In the genomic region with DNA sequence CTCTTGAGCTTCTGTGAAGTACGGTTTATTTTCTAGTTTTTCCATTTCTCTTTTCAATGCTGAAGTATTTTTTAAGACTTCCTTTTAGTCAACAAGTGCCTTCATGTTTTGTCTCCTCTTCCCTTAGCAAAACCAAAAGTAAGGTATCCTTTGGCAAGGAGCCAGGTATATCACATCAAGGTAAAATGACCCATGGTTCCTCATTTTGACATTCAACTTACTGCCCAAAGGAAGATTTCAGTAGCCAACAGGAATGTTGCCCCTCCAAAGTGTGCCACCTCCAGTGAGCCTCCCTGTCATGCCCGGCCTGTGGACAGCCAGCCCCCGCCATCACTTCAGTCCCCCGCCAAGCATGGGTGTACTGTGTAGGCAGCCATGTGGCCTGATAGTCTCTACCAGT, we compare ENCODE assay signal across 2 cellular contexts.
TF ChIP-seq lines count a peak whose summit lies in the region.

No MANE protein-coding gene starts in this region.

TF ChIP-seq in IMR-90, 13 proteins besides CTCF, POLR2A, EP300 and RAD21 (continued from another document):
- TF ChIP-seq, protein P1, sequence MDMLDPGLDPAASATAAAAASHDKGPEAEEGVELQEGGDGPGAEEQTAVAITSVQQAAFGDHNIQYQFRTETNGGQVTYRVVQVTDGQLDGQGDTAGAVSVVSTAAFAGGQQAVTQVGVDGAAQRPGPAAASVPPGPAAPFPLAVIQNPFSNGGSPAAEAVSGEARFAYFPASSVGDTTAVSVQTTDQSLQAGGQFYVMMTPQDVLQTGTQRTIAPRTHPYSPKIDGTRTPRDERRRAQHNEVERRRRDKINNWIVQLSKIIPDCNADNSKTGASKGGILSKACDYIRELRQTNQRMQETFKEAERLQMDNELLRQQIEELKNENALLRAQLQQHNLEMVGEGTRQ (IDR thresholded peaks at IDR 0.05; ENCODE audit: low read depth, low read length): no peak
- TF ChIP-seq FOS (IDR thresholded peaks at IDR 0.05; ENCODE audit: low read depth, low read length) (no peak), NFE2L2 (IDR thresholded peaks at IDR 0.05; ENCODE audit: low read depth, low read length) (no peak), CEBPB (IDR thresholded peaks at IDR 0.05; ENCODE audit: low read depth, low read length) (no peak), RFX5 (IDR thresholded peaks at IDR 0.05; ENCODE audit: low read depth, low read length) (no peak), SMC3 (IDR thresholded peaks at IDR 0.05; ENCODE audit: low read depth, low read length) (no peak), MAFK (IDR thresholded peaks at IDR 0.05; ENCODE audit: low read depth, low read length) (no peak), RCOR1 (IDR thresholded peaks at IDR 0.05; ENCODE audit: insufficient replicate concordance, low read length) (no peak)

TF ChIP-seq in WTC11, 78 proteins besides CTCF, POLR2A, EP300 and RAD21 (continued from another document):
- TF ChIP-seq, protein P2, sequence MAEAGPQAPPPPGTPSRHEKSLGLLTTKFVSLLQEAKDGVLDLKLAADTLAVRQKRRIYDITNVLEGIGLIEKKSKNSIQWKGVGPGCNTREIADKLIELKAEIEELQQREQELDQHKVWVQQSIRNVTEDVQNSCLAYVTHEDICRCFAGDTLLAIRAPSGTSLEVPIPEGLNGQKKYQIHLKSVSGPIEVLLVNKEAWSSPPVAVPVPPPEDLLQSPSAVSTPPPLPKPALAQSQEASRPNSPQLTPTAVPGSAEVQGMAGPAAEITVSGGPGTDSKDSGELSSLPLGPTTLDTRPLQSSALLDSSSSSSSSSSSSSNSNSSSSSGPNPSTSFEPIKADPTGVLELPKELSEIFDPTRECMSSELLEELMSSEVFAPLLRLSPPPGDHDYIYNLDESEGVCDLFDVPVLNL (CRISPR knock-in tag; IDR thresholded peaks at IDR 0.05; ENCODE audit: borderline replicate concordance, low read depth): no peak
- TF ChIP-seq NR1H2 (CRISPR knock-in tag; IDR thresholded peaks at IDR 0.05) (no peak), ZNF317 (CRISPR knock-in tag; IDR thresholded peaks at IDR 0.05; ENCODE audit: borderline replicate concordance, low read depth) (no peak), SMAD4 (CRISPR knock-in tag; IDR thresholded peaks at IDR 0.05) (no peak), ZNF263 (CRISPR knock-in tag; IDR thresholded peaks at IDR 0.05; ENCODE audit: low read depth) (no peak)
- TF ChIP-seq, protein P3, sequence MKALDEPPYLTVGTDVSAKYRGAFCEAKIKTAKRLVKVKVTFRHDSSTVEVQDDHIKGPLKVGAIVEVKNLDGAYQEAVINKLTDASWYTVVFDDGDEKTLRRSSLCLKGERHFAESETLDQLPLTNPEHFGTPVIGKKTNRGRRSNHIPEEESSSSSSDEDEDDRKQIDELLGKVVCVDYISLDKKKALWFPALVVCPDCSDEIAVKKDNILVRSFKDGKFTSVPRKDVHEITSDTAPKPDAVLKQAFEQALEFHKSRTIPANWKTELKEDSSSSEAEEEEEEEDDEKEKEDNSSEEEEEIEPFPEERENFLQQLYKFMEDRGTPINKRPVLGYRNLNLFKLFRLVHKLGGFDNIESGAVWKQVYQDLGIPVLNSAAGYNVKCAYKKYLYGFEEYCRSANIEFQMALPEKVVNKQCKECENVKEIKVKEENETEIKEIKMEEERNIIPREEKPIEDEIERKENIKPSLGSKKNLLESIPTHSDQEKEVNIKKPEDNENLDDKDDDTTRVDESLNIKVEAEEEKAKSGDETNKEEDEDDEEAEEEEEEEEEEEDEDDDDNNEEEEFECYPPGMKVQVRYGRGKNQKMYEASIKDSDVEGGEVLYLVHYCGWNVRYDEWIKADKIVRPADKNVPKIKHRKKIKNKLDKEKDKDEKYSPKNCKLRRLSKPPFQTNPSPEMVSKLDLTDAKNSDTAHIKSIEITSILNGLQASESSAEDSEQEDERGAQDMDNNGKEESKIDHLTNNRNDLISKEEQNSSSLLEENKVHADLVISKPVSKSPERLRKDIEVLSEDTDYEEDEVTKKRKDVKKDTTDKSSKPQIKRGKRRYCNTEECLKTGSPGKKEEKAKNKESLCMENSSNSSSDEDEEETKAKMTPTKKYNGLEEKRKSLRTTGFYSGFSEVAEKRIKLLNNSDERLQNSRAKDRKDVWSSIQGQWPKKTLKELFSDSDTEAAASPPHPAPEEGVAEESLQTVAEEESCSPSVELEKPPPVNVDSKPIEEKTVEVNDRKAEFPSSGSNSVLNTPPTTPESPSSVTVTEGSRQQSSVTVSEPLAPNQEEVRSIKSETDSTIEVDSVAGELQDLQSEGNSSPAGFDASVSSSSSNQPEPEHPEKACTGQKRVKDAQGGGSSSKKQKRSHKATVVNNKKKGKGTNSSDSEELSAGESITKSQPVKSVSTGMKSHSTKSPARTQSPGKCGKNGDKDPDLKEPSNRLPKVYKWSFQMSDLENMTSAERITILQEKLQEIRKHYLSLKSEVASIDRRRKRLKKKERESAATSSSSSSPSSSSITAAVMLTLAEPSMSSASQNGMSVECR (CRISPR knock-in tag; IDR thresholded peaks at IDR 0.05; ENCODE audit: borderline replicate concordance): no peak
- TF ChIP-seq, protein P4, sequence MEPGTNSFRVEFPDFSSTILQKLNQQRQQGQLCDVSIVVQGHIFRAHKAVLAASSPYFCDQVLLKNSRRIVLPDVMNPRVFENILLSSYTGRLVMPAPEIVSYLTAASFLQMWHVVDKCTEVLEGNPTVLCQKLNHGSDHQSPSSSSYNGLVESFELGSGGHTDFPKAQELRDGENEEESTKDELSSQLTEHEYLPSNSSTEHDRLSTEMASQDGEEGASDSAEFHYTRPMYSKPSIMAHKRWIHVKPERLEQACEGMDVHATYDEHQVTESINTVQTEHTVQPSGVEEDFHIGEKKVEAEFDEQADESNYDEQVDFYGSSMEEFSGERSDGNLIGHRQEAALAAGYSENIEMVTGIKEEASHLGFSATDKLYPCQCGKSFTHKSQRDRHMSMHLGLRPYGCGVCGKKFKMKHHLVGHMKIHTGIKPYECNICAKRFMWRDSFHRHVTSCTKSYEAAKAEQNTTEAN (CRISPR knock-in tag; IDR thresholded peaks at IDR 0.05): no peak
- TF ChIP-seq, protein P5, sequence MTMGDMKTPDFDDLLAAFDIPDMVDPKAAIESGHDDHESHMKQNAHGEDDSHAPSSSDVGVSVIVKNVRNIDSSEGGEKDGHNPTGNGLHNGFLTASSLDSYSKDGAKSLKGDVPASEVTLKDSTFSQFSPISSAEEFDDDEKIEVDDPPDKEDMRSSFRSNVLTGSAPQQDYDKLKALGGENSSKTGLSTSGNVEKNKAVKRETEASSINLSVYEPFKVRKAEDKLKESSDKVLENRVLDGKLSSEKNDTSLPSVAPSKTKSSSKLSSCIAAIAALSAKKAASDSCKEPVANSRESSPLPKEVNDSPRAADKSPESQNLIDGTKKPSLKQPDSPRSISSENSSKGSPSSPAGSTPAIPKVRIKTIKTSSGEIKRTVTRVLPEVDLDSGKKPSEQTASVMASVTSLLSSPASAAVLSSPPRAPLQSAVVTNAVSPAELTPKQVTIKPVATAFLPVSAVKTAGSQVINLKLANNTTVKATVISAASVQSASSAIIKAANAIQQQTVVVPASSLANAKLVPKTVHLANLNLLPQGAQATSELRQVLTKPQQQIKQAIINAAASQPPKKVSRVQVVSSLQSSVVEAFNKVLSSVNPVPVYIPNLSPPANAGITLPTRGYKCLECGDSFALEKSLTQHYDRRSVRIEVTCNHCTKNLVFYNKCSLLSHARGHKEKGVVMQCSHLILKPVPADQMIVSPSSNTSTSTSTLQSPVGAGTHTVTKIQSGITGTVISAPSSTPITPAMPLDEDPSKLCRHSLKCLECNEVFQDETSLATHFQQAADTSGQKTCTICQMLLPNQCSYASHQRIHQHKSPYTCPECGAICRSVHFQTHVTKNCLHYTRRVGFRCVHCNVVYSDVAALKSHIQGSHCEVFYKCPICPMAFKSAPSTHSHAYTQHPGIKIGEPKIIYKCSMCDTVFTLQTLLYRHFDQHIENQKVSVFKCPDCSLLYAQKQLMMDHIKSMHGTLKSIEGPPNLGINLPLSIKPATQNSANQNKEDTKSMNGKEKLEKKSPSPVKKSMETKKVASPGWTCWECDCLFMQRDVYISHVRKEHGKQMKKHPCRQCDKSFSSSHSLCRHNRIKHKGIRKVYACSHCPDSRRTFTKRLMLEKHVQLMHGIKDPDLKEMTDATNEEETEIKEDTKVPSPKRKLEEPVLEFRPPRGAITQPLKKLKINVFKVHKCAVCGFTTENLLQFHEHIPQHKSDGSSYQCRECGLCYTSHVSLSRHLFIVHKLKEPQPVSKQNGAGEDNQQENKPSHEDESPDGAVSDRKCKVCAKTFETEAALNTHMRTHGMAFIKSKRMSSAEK (CRISPR knock-in tag; IDR thresholded peaks at IDR 0.05; ENCODE audit: borderline replicate concordance): no peak
